In genomic region chr7:107563761-107564552, GRCh38 we compare ENCODE assay signal across 2 cellular contexts.
TF ChIP-seq lines count a peak whose summit lies in the region.

TSS of gene COG5 (minus strand) at chr7:107563920. CDS start at chr7:107563896, 24 bp downstream.
TSS of gene DUS4L (plus strand) at chr7:107563971. CDS start at chr7:107567071, 3,100 bp downstream.

TF ChIP-seq in A549, 52 proteins besides CTCF, POLR2A, EP300 and RAD21 (continued from another document):
- TF ChIP-seq, protein P1, sequence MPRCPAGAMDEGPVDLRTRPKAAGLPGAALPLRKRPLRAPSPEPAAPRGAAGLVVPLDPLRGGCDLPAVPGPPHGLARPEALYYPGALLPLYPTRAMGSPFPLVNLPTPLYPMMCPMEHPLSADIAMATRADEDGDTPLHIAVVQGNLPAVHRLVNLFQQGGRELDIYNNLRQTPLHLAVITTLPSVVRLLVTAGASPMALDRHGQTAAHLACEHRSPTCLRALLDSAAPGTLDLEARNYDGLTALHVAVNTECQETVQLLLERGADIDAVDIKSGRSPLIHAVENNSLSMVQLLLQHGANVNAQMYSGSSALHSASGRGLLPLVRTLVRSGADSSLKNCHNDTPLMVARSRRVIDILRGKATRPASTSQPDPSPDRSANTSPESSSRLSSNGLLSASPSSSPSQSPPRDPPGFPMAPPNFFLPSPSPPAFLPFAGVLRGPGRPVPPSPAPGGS (IDR thresholded peaks at IDR 0.05), result 0 out of 3 replicates have a peak, but pooled peaks have one; percentile 67
- TF ChIP-seq, protein P2, sequence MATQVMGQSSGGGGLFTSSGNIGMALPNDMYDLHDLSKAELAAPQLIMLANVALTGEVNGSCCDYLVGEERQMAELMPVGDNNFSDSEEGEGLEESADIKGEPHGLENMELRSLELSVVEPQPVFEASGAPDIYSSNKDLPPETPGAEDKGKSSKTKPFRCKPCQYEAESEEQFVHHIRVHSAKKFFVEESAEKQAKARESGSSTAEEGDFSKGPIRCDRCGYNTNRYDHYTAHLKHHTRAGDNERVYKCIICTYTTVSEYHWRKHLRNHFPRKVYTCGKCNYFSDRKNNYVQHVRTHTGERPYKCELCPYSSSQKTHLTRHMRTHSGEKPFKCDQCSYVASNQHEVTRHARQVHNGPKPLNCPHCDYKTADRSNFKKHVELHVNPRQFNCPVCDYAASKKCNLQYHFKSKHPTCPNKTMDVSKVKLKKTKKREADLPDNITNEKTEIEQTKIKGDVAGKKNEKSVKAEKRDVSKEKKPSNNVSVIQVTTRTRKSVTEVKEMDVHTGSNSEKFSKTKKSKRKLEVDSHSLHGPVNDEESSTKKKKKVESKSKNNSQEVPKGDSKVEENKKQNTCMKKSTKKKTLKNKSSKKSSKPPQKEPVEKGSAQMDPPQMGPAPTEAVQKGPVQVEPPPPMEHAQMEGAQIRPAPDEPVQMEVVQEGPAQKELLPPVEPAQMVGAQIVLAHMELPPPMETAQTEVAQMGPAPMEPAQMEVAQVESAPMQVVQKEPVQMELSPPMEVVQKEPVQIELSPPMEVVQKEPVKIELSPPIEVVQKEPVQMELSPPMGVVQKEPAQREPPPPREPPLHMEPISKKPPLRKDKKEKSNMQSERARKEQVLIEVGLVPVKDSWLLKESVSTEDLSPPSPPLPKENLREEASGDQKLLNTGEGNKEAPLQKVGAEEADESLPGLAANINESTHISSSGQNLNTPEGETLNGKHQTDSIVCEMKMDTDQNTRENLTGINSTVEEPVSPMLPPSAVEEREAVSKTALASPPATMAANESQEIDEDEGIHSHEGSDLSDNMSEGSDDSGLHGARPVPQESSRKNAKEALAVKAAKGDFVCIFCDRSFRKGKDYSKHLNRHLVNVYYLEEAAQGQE (IDR thresholded peaks at IDR 0.05), result no peak
- TF ChIP-seq CHD4 (IDR thresholded peaks at IDR 0.05; ENCODE audit: borderline replicate concordance) (no peak), MYC (IDR thresholded peaks at IDR 0.05; ENCODE audit: borderline replicate concordance, low read length) (no peak), HEYL (CRISPR knock-in tag; IDR thresholded peaks at IDR 0.05) (no peak), SMC3 (IDR thresholded peaks at IDR 0.05) (0 out of 3 replicates have a peak, but pooled peaks have one; percentile 17)
- TF ChIP-seq, protein P3, sequence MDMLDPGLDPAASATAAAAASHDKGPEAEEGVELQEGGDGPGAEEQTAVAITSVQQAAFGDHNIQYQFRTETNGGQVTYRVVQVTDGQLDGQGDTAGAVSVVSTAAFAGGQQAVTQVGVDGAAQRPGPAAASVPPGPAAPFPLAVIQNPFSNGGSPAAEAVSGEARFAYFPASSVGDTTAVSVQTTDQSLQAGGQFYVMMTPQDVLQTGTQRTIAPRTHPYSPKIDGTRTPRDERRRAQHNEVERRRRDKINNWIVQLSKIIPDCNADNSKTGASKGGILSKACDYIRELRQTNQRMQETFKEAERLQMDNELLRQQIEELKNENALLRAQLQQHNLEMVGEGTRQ (IDR thresholded peaks at IDR 0.05), result 0 out of 2 replicates have a peak, but pooled peaks have one; percentile 11

TF ChIP-seq in WTC11, 78 proteins besides CTCF, POLR2A, EP300 and RAD21 (continued from another document and continues in another):
- TF ChIP-seq, protein P4, sequence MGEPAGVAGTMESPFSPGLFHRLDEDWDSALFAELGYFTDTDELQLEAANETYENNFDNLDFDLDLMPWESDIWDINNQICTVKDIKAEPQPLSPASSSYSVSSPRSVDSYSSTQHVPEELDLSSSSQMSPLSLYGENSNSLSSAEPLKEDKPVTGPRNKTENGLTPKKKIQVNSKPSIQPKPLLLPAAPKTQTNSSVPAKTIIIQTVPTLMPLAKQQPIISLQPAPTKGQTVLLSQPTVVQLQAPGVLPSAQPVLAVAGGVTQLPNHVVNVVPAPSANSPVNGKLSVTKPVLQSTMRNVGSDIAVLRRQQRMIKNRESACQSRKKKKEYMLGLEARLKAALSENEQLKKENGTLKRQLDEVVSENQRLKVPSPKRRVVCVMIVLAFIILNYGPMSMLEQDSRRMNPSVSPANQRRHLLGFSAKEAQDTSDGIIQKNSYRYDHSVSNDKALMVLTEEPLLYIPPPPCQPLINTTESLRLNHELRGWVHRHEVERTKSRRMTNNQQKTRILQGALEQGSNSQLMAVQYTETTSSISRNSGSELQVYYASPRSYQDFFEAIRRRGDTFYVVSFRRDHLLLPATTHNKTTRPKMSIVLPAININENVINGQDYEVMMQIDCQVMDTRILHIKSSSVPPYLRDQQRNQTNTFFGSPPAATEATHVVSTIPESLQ (CRISPR knock-in tag; IDR thresholded peaks at IDR 0.05), result no peak
- TF ChIP-seq ZBTB43 (CRISPR knock-in tag; IDR thresholded peaks at IDR 0.05) (no peak; the same call in 1 of the 2 replicates), PRRX2 (CRISPR knock-in tag; IDR thresholded peaks at IDR 0.05) (no peak), ZNF232 (CRISPR knock-in tag; IDR thresholded peaks at IDR 0.05) (peak; percentile 83), EMX1 (CRISPR knock-in tag; IDR thresholded peaks at IDR 0.05) (no peak), SMAD3 (CRISPR knock-in tag; IDR thresholded peaks at IDR 0.05; ENCODE audit: borderline replicate concordance) (peak; percentile 83; the same call in 1 of the 2 replicates), ZNF423 (CRISPR knock-in tag; IDR thresholded peaks at IDR 0.05) (no peak), RORB (CRISPR knock-in tag; IDR thresholded peaks at IDR 0.05) (no peak), IRF2 (CRISPR knock-in tag; IDR thresholded peaks at IDR 0.05; ENCODE audit: borderline replicate concordance, low read depth) (no peak), AFF4 (CRISPR knock-in tag; IDR thresholded peaks at IDR 0.05; ENCODE audit: borderline replicate concordance) (no peak), NR1H2 (CRISPR knock-in tag; IDR thresholded peaks at IDR 0.05) (no peak), FOXJ3 (CRISPR knock-in tag; IDR thresholded peaks at IDR 0.05; ENCODE audit: borderline replicate concordance) (no peak), GRHL2 (CRISPR knock-in tag; IDR thresholded peaks at IDR 0.05; ENCODE audit: insufficient replicate concordance, severe bottlenecking) (no peak), MXD4 (CRISPR knock-in tag; IDR thresholded peaks at IDR 0.05; ENCODE audit: borderline replicate concordance) (no peak), CREM (CRISPR knock-in tag; IDR thresholded peaks at IDR 0.05) (peak; percentile 98), KAT7 (CRISPR knock-in tag; IDR thresholded peaks at IDR 0.05; ENCODE audit: borderline replicate concordance) (no peak), CBFB (CRISPR knock-in tag; IDR thresholded peaks at IDR 0.05; ENCODE audit: low read depth) (no peak), GTF2I (CRISPR knock-in tag; conservative IDR thresholded peaks at IDR 0.05) (no peak), HMGA2 (CRISPR knock-in tag; IDR thresholded peaks at IDR 0.05) (no peak), TEAD4 (CRISPR knock-in tag; IDR thresholded peaks at IDR 0.05) (no peak), MAX (CRISPR knock-in tag; IDR thresholded peaks at IDR 0.05) (peak; percentile 79), OVOL2 (CRISPR knock-in tag; IDR thresholded peaks at IDR 0.05; ENCODE audit: borderline replicate concordance) (no peak), ATF2 (CRISPR knock-in tag; IDR thresholded peaks at IDR 0.05; ENCODE audit: borderline replicate concordance, low read depth) (no peak), MYBL2 (CRISPR knock-in tag; IDR thresholded peaks at IDR 0.05) (peak; percentile 91), SMAD4 (CRISPR knock-in tag; IDR thresholded peaks at IDR 0.05) (no peak), ZNF396 (CRISPR knock-in tag; IDR thresholded peaks at IDR 0.05; ENCODE audit: borderline replicate concordance) (no peak), JAZF1 (CRISPR knock-in tag; IDR thresholded peaks at IDR 0.05) (no peak), JUN (CRISPR knock-in tag; IDR thresholded peaks at IDR 0.05) (no peak; the same call in 1 of the 2 replicates)
- TF ChIP-seq, protein P5, sequence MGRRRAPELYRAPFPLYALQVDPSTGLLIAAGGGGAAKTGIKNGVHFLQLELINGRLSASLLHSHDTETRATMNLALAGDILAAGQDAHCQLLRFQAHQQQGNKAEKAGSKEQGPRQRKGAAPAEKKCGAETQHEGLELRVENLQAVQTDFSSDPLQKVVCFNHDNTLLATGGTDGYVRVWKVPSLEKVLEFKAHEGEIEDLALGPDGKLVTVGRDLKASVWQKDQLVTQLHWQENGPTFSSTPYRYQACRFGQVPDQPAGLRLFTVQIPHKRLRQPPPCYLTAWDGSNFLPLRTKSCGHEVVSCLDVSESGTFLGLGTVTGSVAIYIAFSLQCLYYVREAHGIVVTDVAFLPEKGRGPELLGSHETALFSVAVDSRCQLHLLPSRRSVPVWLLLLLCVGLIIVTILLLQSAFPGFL (CRISPR knock-in tag; IDR thresholded peaks at IDR 0.05; ENCODE audit: borderline replicate concordance), result no peak
- TF ChIP-seq, protein P6, sequence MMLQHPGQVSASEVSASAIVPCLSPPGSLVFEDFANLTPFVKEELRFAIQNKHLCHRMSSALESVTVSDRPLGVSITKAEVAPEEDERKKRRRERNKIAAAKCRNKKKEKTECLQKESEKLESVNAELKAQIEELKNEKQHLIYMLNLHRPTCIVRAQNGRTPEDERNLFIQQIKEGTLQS (CRISPR knock-in tag; conservative IDR thresholded peaks at IDR 0.05), result no peak
- TF ChIP-seq, protein P7, sequence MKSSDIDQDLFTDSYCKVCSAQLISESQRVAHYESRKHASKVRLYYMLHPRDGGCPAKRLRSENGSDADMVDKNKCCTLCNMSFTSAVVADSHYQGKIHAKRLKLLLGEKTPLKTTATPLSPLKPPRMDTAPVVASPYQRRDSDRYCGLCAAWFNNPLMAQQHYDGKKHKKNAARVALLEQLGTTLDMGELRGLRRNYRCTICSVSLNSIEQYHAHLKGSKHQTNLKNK (CRISPR knock-in tag; IDR thresholded peaks at IDR 0.05), result no peak
- TF ChIP-seq, protein P8, sequence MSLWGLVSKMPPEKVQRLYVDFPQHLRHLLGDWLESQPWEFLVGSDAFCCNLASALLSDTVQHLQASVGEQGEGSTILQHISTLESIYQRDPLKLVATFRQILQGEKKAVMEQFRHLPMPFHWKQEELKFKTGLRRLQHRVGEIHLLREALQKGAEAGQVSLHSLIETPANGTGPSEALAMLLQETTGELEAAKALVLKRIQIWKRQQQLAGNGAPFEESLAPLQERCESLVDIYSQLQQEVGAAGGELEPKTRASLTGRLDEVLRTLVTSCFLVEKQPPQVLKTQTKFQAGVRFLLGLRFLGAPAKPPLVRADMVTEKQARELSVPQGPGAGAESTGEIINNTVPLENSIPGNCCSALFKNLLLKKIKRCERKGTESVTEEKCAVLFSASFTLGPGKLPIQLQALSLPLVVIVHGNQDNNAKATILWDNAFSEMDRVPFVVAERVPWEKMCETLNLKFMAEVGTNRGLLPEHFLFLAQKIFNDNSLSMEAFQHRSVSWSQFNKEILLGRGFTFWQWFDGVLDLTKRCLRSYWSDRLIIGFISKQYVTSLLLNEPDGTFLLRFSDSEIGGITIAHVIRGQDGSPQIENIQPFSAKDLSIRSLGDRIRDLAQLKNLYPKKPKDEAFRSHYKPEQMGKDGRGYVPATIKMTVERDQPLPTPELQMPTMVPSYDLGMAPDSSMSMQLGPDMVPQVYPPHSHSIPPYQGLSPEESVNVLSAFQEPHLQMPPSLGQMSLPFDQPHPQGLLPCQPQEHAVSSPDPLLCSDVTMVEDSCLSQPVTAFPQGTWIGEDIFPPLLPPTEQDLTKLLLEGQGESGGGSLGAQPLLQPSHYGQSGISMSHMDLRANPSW (CRISPR knock-in tag; conservative IDR thresholded peaks at IDR 0.05; ENCODE audit: low read depth), result no peak
- TF ChIP-seq, protein P9, sequence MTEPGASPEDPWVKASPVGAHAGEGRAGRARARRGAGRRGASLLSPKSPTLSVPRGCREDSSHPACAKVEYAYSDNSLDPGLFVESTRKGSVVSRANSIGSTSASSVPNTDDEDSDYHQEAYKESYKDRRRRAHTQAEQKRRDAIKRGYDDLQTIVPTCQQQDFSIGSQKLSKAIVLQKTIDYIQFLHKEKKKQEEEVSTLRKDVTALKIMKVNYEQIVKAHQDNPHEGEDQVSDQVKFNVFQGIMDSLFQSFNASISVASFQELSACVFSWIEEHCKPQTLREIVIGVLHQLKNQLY (CRISPR knock-in tag; IDR thresholded peaks at IDR 0.05), result no peak; the same call in 1 of the 2 replicates
